Comparison of ENCODE assay signal across 18 cellular contexts in genomic region chr12:51534675-51535074, GRCh38. TPM values are rescaled to one million over a fixed set of nuclear protein-coding genes. Genes with fewer than 3 reads are reported as not detected.
DNase-seq lines count a peak whose midpoint lies in the region; ATAC-seq and TF ChIP-seq lines count a peak whose summit lies in the region.
"Had no signal": no experiment of that assay in that cellular context is flagged by ENCODE, and none has a peak within 500 bp of the region (broad histone marks: within the 10 kb centered on the region; RNA-seq: fewer than 3 reads in every experiment).

No MANE protein-coding gene starts in this region.

- POLR2A ChIA-PET in HEK293T (lab: Yijun Ruan, JAX) (no interaction called here), PC-3 (lab: Charles Lee; ENCODE audit: unreplicated experiment) (interaction anchor here (0.7 kb wide), 1 partner anchor 49 kb away, joined by 7 read pairs; no protein-coding TSS in a partner anchor)

- H3K36me3 Mint-ChIP-seq in endodermal cell (ENCODE audit: low read depth): no peaks in the 10 kb centered on the region
- H3K36me3 Mint-ChIP-seq: CD4-positive, CD25-positive, alpha-beta regulatory T cell; CD8-positive, alpha-beta T cell had no signal

- H2AFZ ChIP-seq in PC-3 (ENCODE audit: low read length): 0 out of 2 replicates have a peak overlapping the region, but pooled peaks have one; percentile 43

- DNase-seq in NCI-H2171 treated with DMSO at 0.1 percent for 48 hours (lab: John Stamatoyannopoulos, UW) (peak; percentile 16), NCI-H2171 (lab: John Stamatoyannopoulos, UW) (no peak), HEK293T (ENCODE audit: extremely low spot score) (no peak), PC-3 (no peak), psoas muscle (no peak), endodermal cell (no peak), NCI-H1048 (lab: John Stamatoyannopoulos, UW) (no peak)
- DNase-seq: Caco-2; CD4-positive, CD25-positive, alpha-beta regulatory T cell; CD8-positive, alpha-beta T cell; DMS153; DND-41; H7; HCEC 1CT had no signal

- no TSS peak for BruUV-seq in PC-3 (replicated peaks; lab: Mats Ljungman, UMichigan)

- H3K9me3 ChIP-seq in PC-3 (ENCODE audit: low read length) (no peaks in the 10 kb centered on the region), psoas muscle (no peaks in the 10 kb centered on the region), endodermal cell (ENCODE audit: control insufficient read depth, low read length) (peaks cover 6% of the 10 kb centered on the region)
- H3K9me3 ChIP-seq: BLaER1, Caco-2 had no signal

- CTCF ChIA-PET in HEK293T (lab: Yijun Ruan, JAX) (no interaction called here), PC-3 (lab: Charles Lee) (interaction anchor here (0.7 kb wide), 1 partner anchor 32 kb away, joined by 3 read pairs; no protein-coding TSS in a partner anchor)

- no peak overlapping the region for H3K4me3 Mint-ChIP-seq in endodermal cell
- H3K4me3 Mint-ChIP-seq: B cell; CD4-positive, CD25-positive, alpha-beta regulatory T cell; CD8-positive, alpha-beta T cell had no signal

- H3K9me2 ChIP-seq in PC-3 (replicated peaks; ENCODE audit: low read length): no peaks in the 10 kb centered on the region

- H3K4me1 ChIP-seq in PC-3 (ENCODE audit: insufficient read depth, low read length) (peaks cover 35% of the 10 kb centered on the region), psoas muscle (no peaks in the 10 kb centered on the region), endodermal cell (ENCODE audit: control insufficient read depth, insufficient read depth, low read length) (no peaks in the 10 kb centered on the region)

- TF ChIP-seq CTCF in PC-3 (conservative IDR thresholded peaks at IDR 0.05; ENCODE audit: low read depth, low read length) (no peak), psoas muscle (IDR thresholded peaks at IDR 0.05) (no peak), endodermal cell (conservative IDR thresholded peaks at IDR 0.05) (no peak)

- H3K4me2 ChIP-seq in PC-3 (ENCODE audit: low read length): no peak overlapping the region
- H3K4me2 ChIP-seq: BLaER1 had no signal

- H3K27ac Mint-ChIP-seq in endodermal cell: no peak overlapping the region
- H3K27ac Mint-ChIP-seq: B cell; CD4-positive, CD25-positive, alpha-beta regulatory T cell; CD8-positive, alpha-beta T cell had no signal

- H3K4me1 Mint-ChIP-seq in endodermal cell: peaks cover 26% of the 10 kb centered on the region

- H3K27ac ChIP-seq in PC-3 (ENCODE audit: low read length): no peak overlapping the region
- no peak overlapping the region for H3K27ac ChIP-seq in psoas muscle
- H3K27ac ChIP-seq in endodermal cell (ENCODE audit: low read depth, low read length): no peak overlapping the region
- H3K27ac ChIP-seq: 22Rv1, BLaER1, C4-2B had no signal

- ATAC-seq in PC-3 (no peak), psoas muscle (no peak)
- ATAC-seq: CD8-positive, alpha-beta T cell had no signal

- no peak overlapping the region for H3K9ac ChIP-seq in PC-3 (ENCODE audit: low read length)
- H3K9ac ChIP-seq in endodermal cell (ENCODE audit: extremely low read depth, low read length, poor library complexity, severe bottlenecking): no peak overlapping the region
- H3K9ac ChIP-seq: BLaER1 had no signal

- H3K36me3 ChIP-seq in PC-3 (ENCODE audit: low read depth, low read length) (no peaks in the 10 kb centered on the region), psoas muscle (ENCODE audit: insufficient read depth in 1 of 2, low read depth in 1 of 2) (no peaks in the 10 kb centered on the region), endodermal cell (ENCODE audit: control insufficient read depth, insufficient read depth, low read length) (no peaks in the 10 kb centered on the region)
- H3K36me3 ChIP-seq: BLaER1 had no signal

- 62 to 72% (median 69%) methylated on average over 9 of the region's 9 CpGs for WGBS in psoas muscle, 3 donors
- WGBS in endodermal cell (ENCODE audit: insufficient coverage in 1 of 2, insufficient read length in 1 of 2), 2 experiments: 84 to 86% methylated on average over 8 to 9 of the region's 9 CpGs

- H3K27me3 ChIP-seq in PC-3 (ENCODE audit: low read length): no peaks in the 10 kb centered on the region
- peaks cover 0 to 30% (median 2%) of the 10 kb centered on the region in 3 donors for H3K27me3 ChIP-seq in psoas muscle (ENCODE audit: insufficient read depth in 3 of 3, low read length in 2 of 3)
- H3K27me3 ChIP-seq in endodermal cell (ENCODE audit: control insufficient read depth, insufficient read depth, low read length, poor library complexity, severe bottlenecking): no peaks in the 10 kb centered on the region
- H3K27me3 ChIP-seq: BLaER1 had no signal

- intact Hi-C loops in PC-3 (cut with micrococcal nuclease): no loop called here
- intact Hi-C loops in psoas muscle (cut with DNase I): loop anchor here (5.0 kb wide), 2 partner anchors 112 to 262 kb away; partner anchors contain the start of genes SLC4A8 (in 1 of the 2) and SMAGP (in 1 of the 2)

- no peaks in the 10 kb centered on the region for H3F3A ChIP-seq in PC-3 (ENCODE audit: low read length, unreplicated experiment)

- H3K79me2 ChIP-seq in PC-3 (ENCODE audit: low read length): no peaks in the 10 kb centered on the region

- H3K9me3 Mint-ChIP-seq in endodermal cell: no peaks in the 10 kb centered on the region
- H3K9me3 Mint-ChIP-seq: CD4-positive, CD25-positive, alpha-beta regulatory T cell; CD8-positive, alpha-beta T cell had no signal

- no peak overlapping the region for H3K4me3 ChIP-seq in PC-3 (ENCODE audit: low read length)
- no peak overlapping the region for H3K4me3 ChIP-seq in psoas muscle
- no peak overlapping the region for H3K4me3 ChIP-seq in endodermal cell (ENCODE audit: low read length)
- H3K4me3 ChIP-seq: BLaER1 had no signal

- no peaks in the 10 kb centered on the region for H4K20me1 ChIP-seq in PC-3 (ENCODE audit: low read length)
- H4K20me1 ChIP-seq: BLaER1 had no signal

- peaks cover 3% of the 10 kb centered on the region for H3K27me3 Mint-ChIP-seq in endodermal cell (ENCODE audit: insufficient read depth)

TF ChIP-seq in HEK293T, 16 proteins besides CTCF, POLR2A, EP300 and RAD21:
- TF ChIP-seq FOXM1 (IDR thresholded peaks at IDR 0.05; ENCODE audit: borderline replicate concordance) (no peak), L3MBTL2 (conservative IDR thresholded peaks at IDR 0.05) (0 out of 2 replicates have a peak, but pooled peaks have one; percentile 20), LEF1 (IDR thresholded peaks at IDR 0.05; ENCODE audit: borderline replicate concordance) (no peak)

RNA-seq across cellular contexts. Expression of gene SCN8A, which starts 56.4 kb away (rescaled TPM):
- total RNA-seq in PC-3 (2014; rRNA removed): 10.7 and 12.7 TPM in 2 replicates
- total RNA-seq in psoas muscle: under 1 TPM; 0.05 to 0.44 (median 0.26) TPM
- polyA plus RNA-seq in psoas muscle: under 1 TPM; 0.03 to 0.08 (median 0.05) TPM
- 1 to 10 TPM; 9.5 to 9.7 TPM for total RNA-seq in endodermal cell
- polyA plus RNA-seq in endodermal cell (2013, experiment 1 of 2): 6.6 TPM
- 6.5 TPM for polyA plus RNA-seq in endodermal cell (2013, experiment 2 of 2)
